1 cellular context compared by ENCODE assay signal in the genomic region with DNA sequence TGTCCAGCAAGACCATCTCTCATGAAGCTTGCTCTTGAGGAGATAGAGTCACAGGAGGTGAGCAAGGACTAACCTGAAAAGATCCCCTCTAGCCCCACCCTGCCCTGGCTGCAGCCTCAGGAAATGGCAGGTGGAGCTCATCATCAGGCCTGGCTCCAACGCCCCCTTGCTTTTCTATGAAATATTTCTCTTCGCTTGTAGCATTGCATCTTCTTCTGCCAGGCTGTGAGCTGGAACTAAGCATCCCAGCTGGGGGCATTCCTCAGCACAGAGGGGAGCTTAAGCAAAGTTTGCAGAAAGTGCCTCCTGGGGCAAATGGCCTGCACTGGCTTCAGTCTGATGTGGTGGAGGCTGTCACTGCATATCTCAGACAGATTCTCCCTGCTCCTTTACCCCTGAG.
TF ChIP-seq lines count a peak whose summit lies in the region.

No MANE protein-coding gene starts in this region.

TF ChIP-seq in HCT116, 20 proteins besides CTCF, POLR2A, EP300 and RAD21 (continued from another document):
- TF ChIP-seq REST (IDR thresholded peaks at IDR 0.05; ENCODE audit: low read depth), result no peak
- TF ChIP-seq, protein P1, sequence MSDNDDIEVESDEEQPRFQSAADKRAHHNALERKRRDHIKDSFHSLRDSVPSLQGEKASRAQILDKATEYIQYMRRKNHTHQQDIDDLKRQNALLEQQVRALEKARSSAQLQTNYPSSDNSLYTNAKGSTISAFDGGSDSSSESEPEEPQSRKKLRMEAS (IDR thresholded peaks at IDR 0.05), result no peak
- TF ChIP-seq JUND (IDR thresholded peaks at IDR 0.05), result no peak
- TF ChIP-seq CBX3 (IDR thresholded peaks at IDR 0.05; ENCODE audit: low read depth), result no peak
- no peak for TF ChIP-seq FOSL1 (IDR thresholded peaks at IDR 0.05; ENCODE audit: low read depth)
- TF ChIP-seq CEBPB (IDR thresholded peaks at IDR 0.05; ENCODE audit: low read depth), result no peak
